13 cellular contexts compared by ENCODE assay signal in the genomic region with DNA sequence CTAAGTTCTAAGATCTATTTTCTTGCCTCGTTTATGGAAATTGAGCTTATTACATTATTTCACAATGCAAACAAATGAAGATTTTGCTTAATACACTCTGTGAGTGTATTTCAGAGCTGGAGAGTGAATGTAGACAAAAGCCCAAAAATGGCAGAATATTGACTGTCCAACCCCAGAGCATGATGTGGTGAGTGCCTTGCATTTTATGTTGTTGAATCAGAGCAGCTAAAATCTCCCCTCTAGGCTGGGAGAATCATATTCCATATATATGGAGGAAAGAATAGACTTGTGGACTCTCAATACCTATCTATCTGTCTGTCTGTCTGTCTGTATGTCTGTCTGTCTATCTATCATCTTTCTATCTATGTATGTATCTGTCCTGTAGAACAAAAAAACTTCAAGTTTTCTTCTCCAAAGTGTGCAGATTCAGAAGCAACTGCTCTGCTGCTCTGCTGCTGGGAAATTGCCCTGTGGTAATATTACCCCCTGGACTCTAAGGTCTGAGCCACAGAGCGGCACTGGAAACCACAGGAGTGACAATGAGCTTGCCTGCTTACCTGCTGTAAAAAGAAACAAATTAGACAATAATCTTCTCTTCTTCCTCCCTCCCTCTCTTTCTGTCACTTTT.
DNase-seq lines count a peak whose midpoint lies in the region; ATAC-seq and TF ChIP-seq lines count a peak whose summit lies in the region.
"Had no signal": no experiment of that assay in that cellular context is flagged by ENCODE, and none has a peak within 500 bp of the region (broad histone marks: within the 10 kb centered on the region; RNA-seq: fewer than 3 reads in every experiment).

No MANE protein-coding gene starts in this region.

- DNase-seq in ELR (ENCODE audit: low read depth) (peak; percentile 62), OCI-M1 (lab: John Stamatoyannopoulos, UW) (peak; percentile 23), fibroblast of gingiva (ENCODE audit: low read depth) (peak; percentile 14), osteocyte (ENCODE audit: extremely low spot score, unreplicated experiment) (no peak), NCI-H2081 treated with DMSO at 0.1 percent for 48 hours (lab: John Stamatoyannopoulos, UW) (no peak)
- DNase-seq: activated gamma-delta T cell; C1 segment of cervical spinal cord; effector memory CD8-positive, alpha-beta T cell; NCI-H345 had no signal

- peaks cover 36% of the 10 kb centered on the region for H3K4me1 Mint-ChIP-seq in osteocyte (ENCODE audit: unreplicated experiment)
- H3K4me1 Mint-ChIP-seq in stimulated activated memory B cell treated with anti-CD40 and anti-IgM and Interleukin-4, amounts not matched to agents 10 μg/mL and 1 μg/mL and 100 μg/mL, for 72 hours = no peaks in the 10 kb centered on the region

- peak overlapping the region; percentile 58 for H3K27ac Mint-ChIP-seq in osteocyte (ENCODE audit: unreplicated experiment)
- no peak overlapping the region for H3K27ac Mint-ChIP-seq in stimulated activated memory B cell treated with anti-CD40 and anti-IgM and Interleukin-4, amounts not matched to agents 10 μg/mL and 1 μg/mL and 100 μg/mL, for 72 hours
- H3K27ac Mint-ChIP-seq: brain; effector memory CD8-positive, alpha-beta T cell had no signal

- no peaks in the 10 kb centered on the region for H3K27me3 Mint-ChIP-seq in osteocyte (ENCODE audit: unreplicated experiment)
- no peaks in the 10 kb centered on the region for H3K27me3 Mint-ChIP-seq in stimulated activated memory B cell treated with anti-CD40 and anti-IgM and Interleukin-4, amounts not matched to agents 10 μg/mL and 1 μg/mL and 100 μg/mL, for 72 hours
- H3K27me3 Mint-ChIP-seq: effector memory CD8-positive, alpha-beta T cell had no signal

- TF ChIP-seq CTCF in osteocyte (IDR thresholded peaks at IDR 0.05) = no peak

- no peak for ATAC-seq in stimulated activated memory B cell treated with anti-CD40 and anti-IgM and Interleukin-4, amounts not matched to agents 10 μg/mL and 1 μg/mL and 100 μg/mL, for 72 hours
- ATAC-seq in HG03521 (IDR thresholded peaks at IDR 0.05; ENCODE audit: unreplicated experiment) = no peak
- ATAC-seq: effector memory CD8-positive, alpha-beta T cell; gastroesophageal sphincter had no signal

- H3K9me3 Mint-ChIP-seq in osteocyte (ENCODE audit: unreplicated experiment) = no peaks in the 10 kb centered on the region
- H3K9me3 Mint-ChIP-seq in stimulated activated memory B cell treated with anti-CD40 and anti-IgM and Interleukin-4, amounts not matched to agents 10 μg/mL and 1 μg/mL and 100 μg/mL, for 72 hours = no peaks in the 10 kb centered on the region
- H3K9me3 Mint-ChIP-seq: brain had no signal

- H3K36me3 Mint-ChIP-seq in osteocyte (ENCODE audit: unreplicated experiment) = peaks cover 2% of the 10 kb centered on the region
- no peaks in the 10 kb centered on the region for H3K36me3 Mint-ChIP-seq in stimulated activated memory B cell treated with anti-CD40 and anti-IgM and Interleukin-4, amounts not matched to agents 10 μg/mL and 1 μg/mL and 100 μg/mL, for 72 hours
- H3K36me3 Mint-ChIP-seq: brain had no signal

- no peak overlapping the region for H3K4me3 Mint-ChIP-seq in osteocyte (ENCODE audit: unreplicated experiment)
- H3K4me3 Mint-ChIP-seq in stimulated activated memory B cell treated with anti-CD40 and anti-IgM and Interleukin-4, amounts not matched to agents 10 μg/mL and 1 μg/mL and 100 μg/mL, for 72 hours = no peak overlapping the region
- H3K4me3 Mint-ChIP-seq: brain; effector memory CD8-positive, alpha-beta T cell had no signal

Comparison
In these comparisons a context has a peak if more than half of its experiments do, and no peak if none do; other contexts are left out.
1. DNase-seq: peak in ELR (single experiment), OCI-M1 (single experiment) and fibroblast of gingiva (single experiment); none in osteocyte (single experiment) and NCI-H2081 treated with DMSO at 0.1 percent for 48 hours (single experiment).